ENCODE assay signal across 30 cellular contexts in the genomic region with DNA sequence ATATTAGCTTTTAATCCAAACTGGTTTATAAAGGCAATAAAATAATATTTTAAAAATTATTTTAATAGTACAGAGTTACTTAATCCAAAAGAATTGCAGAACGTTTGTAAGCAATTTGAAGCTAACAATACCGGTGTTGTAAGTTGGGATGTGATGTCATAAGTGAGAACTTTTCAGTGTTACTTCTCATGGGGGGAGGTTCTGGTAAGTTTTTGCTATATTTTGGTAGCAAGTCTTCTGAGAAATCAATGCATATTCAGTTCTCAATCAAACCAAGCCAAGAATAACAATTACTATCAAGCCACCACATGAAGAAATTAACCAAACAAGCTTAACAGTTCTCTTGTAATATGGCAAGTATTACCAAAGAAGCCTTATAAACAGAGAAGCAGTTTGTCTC.
A peak's percentile ranks its signal among the peaks of the same experiment; 100 is the strongest.
DNase-seq lines count a peak whose midpoint lies in the region; ATAC-seq, FAIRE-seq and TF ChIP-seq lines count a peak whose summit lies in the region.
"Had no signal": no experiment of that assay in that cellular context is flagged by ENCODE, and none has a peak within 500 bp of the region (broad histone marks: within the 10 kb centered on the region; RNA-seq: fewer than 3 reads in every experiment).

No MANE protein-coding gene starts in this region.

- H3K36me3 Mint-ChIP-seq in activated CD8-positive, alpha-beta memory T cell treated with anti-CD3 and anti-CD28 coated beads, Interleukin-2, amount 10 ng/mL, durations not matched to agents 7 days and 5 days = peaks cover 16% of the 10 kb centered on the region
- H3K36me3 Mint-ChIP-seq in WTC11 = no peaks in the 10 kb centered on the region
- peaks cover 1% of the 10 kb centered on the region for H3K36me3 Mint-ChIP-seq in effector memory CD8-positive, alpha-beta T cell (ENCODE audit: insufficient read depth)
- H3K36me3 Mint-ChIP-seq in stimulated activated naive B cell treated with anti-CD40 and anti-IgM and Interleukin-4, amounts not matched to agents 10 μg/mL and 1 μg/mL and 100 μg/mL, for 72 hours = peaks cover 2 to 17% of the 10 kb centered on the region in 2 donors

- DNase-seq in activated CD8-positive, alpha-beta memory T cell treated with anti-CD3 and anti-CD28 coated beads, Interleukin-2, amount 10 ng/mL, durations not matched to agents 7 days and 5 days = no peak
- no peak for DNase-seq in activated CD8-positive, alpha-beta memory T cell treated with anti-CD3 and anti-CD28 coated beads for 24 hours
- DNase-seq in WTC11 (ENCODE audit: low spot score) = no peak
- no peak for DNase-seq in effector memory CD8-positive, alpha-beta T cell
- no peak for DNase-seq in frontal cortex (ENCODE audit: low spot score in 2 of 2)
- no peak for DNase-seq in BE2C
- DNase-seq in stimulated activated naive B cell treated with anti-CD40 and anti-IgM and Interleukin-4, amounts not matched to agents 10 μg/mL and 1 μg/mL and 100 μg/mL, for 72 hours = no peak
- DNase-seq in HuH-7.5 (ENCODE audit: low spot score) = no peak
- DNase-seq: activated CD4-positive, alpha-beta T cell treated with anti-CD3 and anti-CD28 coated beads, Interleukin-2, amount 50 U/mL, for 4 hours; activated naive CD4-positive, alpha-beta T cell; activated naive CD8-positive, alpha-beta T cell treated with anti-CD3 and anti-CD28 coated beads, Interleukin-2, amount 50 U/mL, for 24 hours; activated T-cell treated with anti-CD3 and anti-CD28 coated beads, Interleukin-2, amount 50 U/mL, for 72 hours; CD8-positive, alpha-beta T cell; gastrocnemius medialis; Kasumi-1; lower lobe of right lung; MV-4-11; naive thymus-derived CD8-positive, alpha-beta T cell; NCI-H1436; NCI-H2081; NCI-H345; NCI-H748 treated with DMSO at 0.1 percent for 48 hours; SHP77; stimulated activated naive CD4-positive, alpha-beta T cell treated with Interleukin-2 at 50 U/mL for 16 hours; T-helper 17 cell had no signal

- H3K27me3 Mint-ChIP-seq in activated CD8-positive, alpha-beta memory T cell treated with anti-CD3 and anti-CD28 coated beads, Interleukin-2, amount 10 ng/mL, durations not matched to agents 7 days and 5 days = no peaks in the 10 kb centered on the region
- no peaks in the 10 kb centered on the region for H3K27me3 Mint-ChIP-seq in WTC11 (ENCODE audit: low read depth)
- no peaks in the 10 kb centered on the region for H3K27me3 Mint-ChIP-seq in effector memory CD8-positive, alpha-beta T cell
- H3K27me3 Mint-ChIP-seq in stimulated activated naive B cell treated with anti-CD40 and anti-IgM and Interleukin-4, amounts not matched to agents 10 μg/mL and 1 μg/mL and 100 μg/mL, for 72 hours = no peaks in the 10 kb centered on the region
- H3K27me3 Mint-ChIP-seq: activated naive CD8-positive, alpha-beta T cell treated with anti-CD3 and anti-CD28 coated beads, Interleukin-2, amount 50 U/mL, for 24 hours; naive thymus-derived CD8-positive, alpha-beta T cell; T-helper 17 cell had no signal

- ATAC-seq in activated CD8-positive, alpha-beta memory T cell treated with anti-CD3 and anti-CD28 coated beads, Interleukin-2, amount 10 ng/mL, durations not matched to agents 7 days and 5 days = no peak
- no peak for ATAC-seq in WTC11
- ATAC-seq in effector memory CD8-positive, alpha-beta T cell (replicated peaks) = peak; percentile 36
- no peak for ATAC-seq in stimulated activated naive B cell treated with anti-CD40 and anti-IgM and Interleukin-4, amounts not matched to agents 10 μg/mL and 1 μg/mL and 100 μg/mL, for 72 hours (replicated peaks)
- ATAC-seq: activated naive CD8-positive, alpha-beta T cell treated with anti-CD3 and anti-CD28 coated beads, Interleukin-2, amount 50 U/mL, for 24 hours; activated T-cell treated with anti-CD3 and anti-CD28 coated beads, Interleukin-2, amount 50 U/mL, for 72 hours; CD8-positive, alpha-beta T cell; lower lobe of right lung; naive thymus-derived CD8-positive, alpha-beta T cell; T-helper 17 cell had no signal

- peaks cover 65% of the 10 kb centered on the region for H3K4me1 Mint-ChIP-seq in activated CD8-positive, alpha-beta memory T cell treated with anti-CD3 and anti-CD28 coated beads, Interleukin-2, amount 10 ng/mL, durations not matched to agents 7 days and 5 days
- peaks cover 10% of the 10 kb centered on the region for H3K4me1 Mint-ChIP-seq in WTC11
- H3K4me1 Mint-ChIP-seq in effector memory CD8-positive, alpha-beta T cell (ENCODE audit: low read depth in 2 of 2) = peaks cover 30 to 49% of the 10 kb centered on the region in 2 donors
- H3K4me1 Mint-ChIP-seq in stimulated activated naive B cell treated with anti-CD40 and anti-IgM and Interleukin-4, amounts not matched to agents 10 μg/mL and 1 μg/mL and 100 μg/mL, for 72 hours = peaks cover 18 to 22% of the 10 kb centered on the region in 2 donors

- H3K9me3 ChIP-seq in BE2C = no peaks in the 10 kb centered on the region
- H3K9me3 ChIP-seq: gastrocnemius medialis, lower lobe of right lung, thoracic aorta had no signal

- no peak overlapping the region for H3K4me3 Mint-ChIP-seq in activated CD8-positive, alpha-beta memory T cell treated with anti-CD3 and anti-CD28 coated beads, Interleukin-2, amount 10 ng/mL, durations not matched to agents 7 days and 5 days
- H3K4me3 Mint-ChIP-seq in WTC11 = no peak overlapping the region
- no peak overlapping the region for H3K4me3 Mint-ChIP-seq in effector memory CD8-positive, alpha-beta T cell
- no peak overlapping the region for H3K4me3 Mint-ChIP-seq in stimulated activated naive B cell treated with anti-CD40 and anti-IgM and Interleukin-4, amounts not matched to agents 10 μg/mL and 1 μg/mL and 100 μg/mL, for 72 hours
- H3K4me3 Mint-ChIP-seq: activated naive CD8-positive, alpha-beta T cell treated with anti-CD3 and anti-CD28 coated beads, Interleukin-2, amount 50 U/mL, for 24 hours; CD8-positive, alpha-beta T cell; naive thymus-derived CD8-positive, alpha-beta T cell had no signal

- FAIRE-seq in frontal cortex (lab: Jason Lieb, UNC) = peak; percentile 19
- FAIRE-seq: H54, TTC549, urothelium cell line had no signal

- H3K9me3 Mint-ChIP-seq in activated CD8-positive, alpha-beta memory T cell treated with anti-CD3 and anti-CD28 coated beads, Interleukin-2, amount 10 ng/mL, durations not matched to agents 7 days and 5 days (ENCODE audit: low read depth) = no peaks in the 10 kb centered on the region
- H3K9me3 Mint-ChIP-seq in WTC11 = no peaks in the 10 kb centered on the region
- H3K9me3 Mint-ChIP-seq in effector memory CD8-positive, alpha-beta T cell = no peaks in the 10 kb centered on the region
- peaks cover 0 to 2% of the 10 kb centered on the region in 2 donors for H3K9me3 Mint-ChIP-seq in stimulated activated naive B cell treated with anti-CD40 and anti-IgM and Interleukin-4, amounts not matched to agents 10 μg/mL and 1 μg/mL and 100 μg/mL, for 72 hours
- H3K9me3 Mint-ChIP-seq: activated naive CD8-positive, alpha-beta T cell treated with anti-CD3 and anti-CD28 coated beads, Interleukin-2, amount 50 U/mL, for 24 hours; activated T-cell treated with anti-CD3 and anti-CD28 coated beads, Interleukin-2, amount 50 U/mL, for 72 hours; CD8-positive, alpha-beta T cell; naive thymus-derived CD8-positive, alpha-beta T cell had no signal

- H3K36me3 ChIP-seq in BE2C = no peaks in the 10 kb centered on the region
- H3K36me3 ChIP-seq: gastrocnemius medialis, lower lobe of right lung, thoracic aorta had no signal

- CTCF ChIA-PET in activated CD8-positive, alpha-beta memory T cell treated with anti-CD3 and anti-CD28 coated beads, Interleukin-2, amount 10 ng/mL, durations not matched to agents 7 days and 5 days (lab: Charles Lee) = interaction anchor here (0.9 to 2.1 kb wide), 4 partner anchors 14 to 226 kb away, joined by 3 to 5 read pairs (median 4); a partner anchor contains a TSS
- CTCF ChIA-PET in WTC11 (lab: Charles Lee) = no interaction called here

- POLR2A ChIA-PET in WTC11 (lab: Charles Lee) = interaction anchor here (1.0 kb wide), 1 partner anchor 12 kb away, joined by 4 read pairs; no protein-coding TSS in a partner anchor

- H3K4me3 ChIP-seq in BE2C (ENCODE audit: low read depth, low read length) = no peak overlapping the region
- H3K4me3 ChIP-seq: lower lobe of right lung, smooth muscle cell, thoracic aorta had no signal

- peaks cover 9% of the 10 kb centered on the region for H3K4me1 ChIP-seq in BE2C

- TF ChIP-seq CTCF in WTC11 (IDR thresholded peaks at IDR 0.05) (no peak), BE2C (IDR thresholded peaks at IDR 0.05; ENCODE audit: low read depth, low read length) (no peak)

- peak overlapping the region; percentile 54 for H3K27ac Mint-ChIP-seq in activated CD8-positive, alpha-beta memory T cell treated with anti-CD3 and anti-CD28 coated beads, Interleukin-2, amount 10 ng/mL, durations not matched to agents 7 days and 5 days
- H3K27ac Mint-ChIP-seq in WTC11 = no peak overlapping the region
- peak overlapping the region in 1 of 2 donors; percentile 59 for H3K27ac Mint-ChIP-seq in effector memory CD8-positive, alpha-beta T cell
- H3K27ac Mint-ChIP-seq in stimulated activated naive B cell treated with anti-CD40 and anti-IgM and Interleukin-4, amounts not matched to agents 10 μg/mL and 1 μg/mL and 100 μg/mL, for 72 hours = no peak overlapping the region
- H3K27ac Mint-ChIP-seq: activated naive CD8-positive, alpha-beta T cell treated with anti-CD3 and anti-CD28 coated beads, Interleukin-2, amount 50 U/mL, for 24 hours; activated T-cell treated with anti-CD3 and anti-CD28 coated beads, Interleukin-2, amount 50 U/mL, for 72 hours; CD8-positive, alpha-beta T cell; naive thymus-derived CD8-positive, alpha-beta T cell had no signal

- no peaks in the 10 kb centered on the region for H3K27me3 ChIP-seq in BE2C
- H3K27me3 ChIP-seq: gastrocnemius medialis had no signal

TF ChIP-seq in WTC11, 78 proteins besides CTCF, POLR2A, EP300 and RAD21:
- peak; percentile 62; the same call in 1 of the 2 replicates for TF ChIP-seq HMGA2 (CRISPR knock-in tag; IDR thresholded peaks at IDR 0.05)
- no peak for TF ChIP-seq ZNF317 (CRISPR knock-in tag; IDR thresholded peaks at IDR 0.05; ENCODE audit: borderline replicate concordance, low read depth)
